8 cellular contexts compared by ENCODE assay signal in the genomic region with DNA sequence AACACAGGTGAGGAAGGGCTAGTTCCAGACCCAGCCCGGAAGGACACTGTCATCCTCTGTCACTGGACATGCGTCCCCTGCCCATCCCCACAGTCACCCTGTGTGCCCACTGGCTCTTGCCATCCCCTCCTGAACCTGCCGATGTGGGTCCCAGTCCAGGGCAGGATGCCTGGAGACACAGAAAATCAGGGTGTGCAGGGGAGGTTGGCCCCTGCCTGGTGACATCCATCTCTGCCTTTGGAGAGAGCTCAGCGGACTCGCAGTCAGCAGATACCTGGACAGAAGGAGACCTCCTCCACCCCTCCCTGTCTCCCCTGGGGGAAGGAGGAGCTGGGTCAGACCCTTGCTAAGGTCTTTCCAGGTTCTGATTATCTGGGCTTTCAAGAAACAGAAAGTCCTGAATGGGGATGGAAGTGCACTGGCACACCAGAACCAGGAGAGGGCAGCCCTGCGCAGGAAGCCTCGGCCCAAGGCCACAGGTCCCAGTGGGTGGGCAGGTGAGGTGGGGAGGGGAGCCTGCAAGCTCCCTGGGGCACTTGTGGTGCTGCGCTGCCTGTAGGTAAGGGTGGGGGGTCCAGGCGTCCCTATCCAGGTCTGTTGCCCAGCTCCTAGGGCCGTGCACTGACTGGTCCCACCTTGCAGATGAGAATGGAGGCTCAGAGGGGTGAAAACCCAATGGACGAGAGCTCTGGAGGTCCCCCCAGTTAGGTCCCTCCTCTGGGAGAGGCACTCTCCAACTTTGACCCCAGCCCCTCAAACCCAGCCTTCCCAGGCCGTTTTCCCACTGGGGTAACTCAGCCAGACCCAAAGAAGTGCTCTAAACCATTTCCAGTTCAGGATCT. TPM values are rescaled to one million over a fixed set of nuclear protein-coding genes. Genes with fewer than 3 reads are reported as not detected.
A peak's percentile ranks its signal among the peaks of the same experiment; 100 is the strongest.
DNase-seq lines count a peak whose midpoint lies in the region; ATAC-seq and TF ChIP-seq lines count a peak whose summit lies in the region.

No MANE protein-coding gene starts in this region.

- 39% methylated on average over 12 of the region's 12 CpGs; no CpG with 5 or more reads in 1 of the 2 donors for WGBS in transverse colon (ENCODE audit: low coverage in 1 of 2), 2 donors

- POLR2A ChIA-PET in HEK293 (lab: Yijun Ruan, JAX): no interaction called here

- DNase-seq in COR-L47 (lab: John Stamatoyannopoulos, UW) (peak; percentile 20), cerebellar cortex (ENCODE audit: low spot score) (peak; percentile 57), medulla oblongata (ENCODE audit: extremely low spot score) (peak; percentile 50), transverse colon (no peak)

- CTCF ChIA-PET in HEK293 (lab: Yijun Ruan, JAX): interaction anchor here (0.5 to 2.5 kb wide), 22 partner anchors 10 to 1253 kb away, joined by 3 to 9 read pairs (median 4); a partner anchor contains a TSS

- TF ChIP-seq CTCF in HEK293 (tag by site-specific recombination; IDR thresholded peaks at IDR 0.05) (peak; percentile 73), transverse colon (IDR thresholded peaks at IDR 0.05) (peak; percentile 42 to 61 (median 59))

- peak; percentile 85 for ATAC-seq in SK-N-SH treated with all-trans-retinoic acid at 6 μM for 48 hours
- no peak for ATAC-seq in GM18909 (IDR thresholded peaks at IDR 0.05; ENCODE audit: poor library complexity, unreplicated experiment)
- ATAC-seq in GM18498 (IDR thresholded peaks at IDR 0.05; ENCODE audit: unreplicated experiment): no peak

- no peak for TF ChIP-seq POLR2A in transverse colon (IDR thresholded peaks at IDR 0.05)

- H3K4me3 ChIP-seq in HEK293 (ENCODE audit: low read depth, low read length): no peak overlapping the region
- H3K4me3 ChIP-seq in transverse colon: no peak overlapping the region

- H3K4me1 ChIP-seq in HEK293 (ENCODE audit: control insufficient read depth, insufficient read depth, low read length) (no peaks in the 10 kb centered on the region), transverse colon (no peaks in the 10 kb centered on the region)

- H3K9me3 ChIP-seq in HEK293 (ENCODE audit: control insufficient read depth, insufficient read depth, low read depth, low read length) (no peaks in the 10 kb centered on the region), transverse colon (no peaks in the 10 kb centered on the region)

- intact Hi-C loops in transverse colon (cut with DNase I; ENCODE audit: low total_unique reads): loop anchor here (10.0 kb wide), 1 partner anchor 1115 kb away; no protein-coding TSS in a partner anchor

- no peak for TF ChIP-seq EP300 in transverse colon (IDR thresholded peaks at IDR 0.05; ENCODE audit: low read depth)

- in situ Hi-C loops in transverse colon (cut with MboI; ENCODE audit: low pct_ligation_motif_present in 1 of 4, low pct_unique_long_range_greater_than_20kb in 1 of 4, low sequenced_read_pairs in 3 of 4): loop anchor here in 1 of 4 donors (10.0 kb wide), 1 partner anchor 95 kb away; a partner anchor contains a TSS

- no peaks in the 10 kb centered on the region for H3K36me3 ChIP-seq in HEK293 (ENCODE audit: control insufficient read depth in 2 of 2, insufficient read depth in 1 of 2, low read length in 2 of 2)
- H3K36me3 ChIP-seq in transverse colon: no peaks in the 10 kb centered on the region

- H3K27ac ChIP-seq in HEK293 (ENCODE audit: extremely low read depth, low read depth, low read length): no peak overlapping the region
- no peak overlapping the region for H3K27ac ChIP-seq in transverse colon

- H3K27me3 ChIP-seq in transverse colon: no peaks in the 10 kb centered on the region

TF ChIP-seq in HEK293, 187 proteins besides CTCF, POLR2A, EP300 and RAD21 (continues in another document):
- no peak for TF ChIP-seq MEIS1 (CRISPR knock-in tag; IDR thresholded peaks at IDR 0.05; ENCODE audit: borderline replicate concordance)
- TF ChIP-seq ZNF654 (tag by site-specific recombination; IDR thresholded peaks at IDR 0.05; ENCODE audit: low read depth): peak; percentile 53
- TF ChIP-seq ZNF624 (tag by site-specific recombination; IDR thresholded peaks at IDR 0.05): no peak
- TF ChIP-seq ZSCAN30 (tag by site-specific recombination; IDR thresholded peaks at IDR 0.05): no peak
- TF ChIP-seq SP3 (tag by site-specific recombination; IDR thresholded peaks at IDR 0.05): no peak
- TF ChIP-seq, protein P1, sequence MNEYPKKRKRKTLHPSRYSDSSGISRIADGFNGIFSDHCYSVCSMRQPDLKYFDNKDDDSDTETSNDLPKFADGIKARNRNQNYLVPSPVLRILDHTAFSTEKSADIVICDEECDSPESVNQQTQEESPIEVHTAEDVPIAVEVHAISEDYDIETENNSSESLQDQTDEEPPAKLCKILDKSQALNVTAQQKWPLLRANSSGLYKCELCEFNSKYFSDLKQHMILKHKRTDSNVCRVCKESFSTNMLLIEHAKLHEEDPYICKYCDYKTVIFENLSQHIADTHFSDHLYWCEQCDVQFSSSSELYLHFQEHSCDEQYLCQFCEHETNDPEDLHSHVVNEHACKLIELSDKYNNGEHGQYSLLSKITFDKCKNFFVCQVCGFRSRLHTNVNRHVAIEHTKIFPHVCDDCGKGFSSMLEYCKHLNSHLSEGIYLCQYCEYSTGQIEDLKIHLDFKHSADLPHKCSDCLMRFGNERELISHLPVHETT (tag by site-specific recombination; IDR thresholded peaks at IDR 0.05): no peak
- TF ChIP-seq ZNF248 (tag by site-specific recombination; IDR thresholded peaks at IDR 0.05): no peak
- TF ChIP-seq ZNF24 (tag by site-specific recombination; IDR thresholded peaks at IDR 0.05): no peak
- TF ChIP-seq SCRT1 (tag by site-specific recombination; IDR thresholded peaks at IDR 0.05; ENCODE audit: borderline replicate concordance): peak; percentile 81; the same call in 1 of the 2 replicates
- TF ChIP-seq REPIN1 (tag by site-specific recombination; IDR thresholded peaks at IDR 0.05; ENCODE audit: low read depth): no peak
- TF ChIP-seq ZNF221 (tag by site-specific recombination; IDR thresholded peaks at IDR 0.05; ENCODE audit: borderline replicate concordance): no peak
- peak; percentile 36; the same call in 1 of the 2 replicates for TF ChIP-seq ZIC2 (tag by site-specific recombination; IDR thresholded peaks at IDR 0.05)
- TF ChIP-seq TCF7L2 (IDR thresholded peaks at IDR 0.05; ENCODE audit: borderline replicate concordance, low read depth, low read length): no peak
- TF ChIP-seq ZNF202 (tag by site-specific recombination; IDR thresholded peaks at IDR 0.05; ENCODE audit: borderline replicate concordance): no peak
- peak; percentile 76 for TF ChIP-seq SCRT2 (tag by site-specific recombination; IDR thresholded peaks at IDR 0.05)
- TF ChIP-seq ZFP41 (tag by site-specific recombination; IDR thresholded peaks at IDR 0.05; ENCODE audit: borderline replicate concordance): no peak

TF ChIP-seq in SK-N-SH treated with all-trans-retinoic acid at 6 μM for 48 hours, 23 proteins besides CTCF, POLR2A, EP300 and RAD21:
- TF ChIP-seq PPARA (CRISPR knock-in tag; IDR thresholded peaks at IDR 0.05; ENCODE audit: borderline replicate concordance): no peak

RNA-seq across cellular contexts. Expression of a gene that starts 9.7 kb away (rescaled TPM):
- not detected for total RNA-seq in transverse colon

RNA-seq across cellular contexts. Expression of a gene that starts 14.1 kb away (rescaled TPM):
- 100 to 1,000 TPM in 1 of 4 donors, 10 to 100 TPM in 3; 13.1 to 124 (median 72.1) TPM for total RNA-seq in transverse colon
